ENCODE assay signal across 1 cellular context in the genomic region with DNA sequence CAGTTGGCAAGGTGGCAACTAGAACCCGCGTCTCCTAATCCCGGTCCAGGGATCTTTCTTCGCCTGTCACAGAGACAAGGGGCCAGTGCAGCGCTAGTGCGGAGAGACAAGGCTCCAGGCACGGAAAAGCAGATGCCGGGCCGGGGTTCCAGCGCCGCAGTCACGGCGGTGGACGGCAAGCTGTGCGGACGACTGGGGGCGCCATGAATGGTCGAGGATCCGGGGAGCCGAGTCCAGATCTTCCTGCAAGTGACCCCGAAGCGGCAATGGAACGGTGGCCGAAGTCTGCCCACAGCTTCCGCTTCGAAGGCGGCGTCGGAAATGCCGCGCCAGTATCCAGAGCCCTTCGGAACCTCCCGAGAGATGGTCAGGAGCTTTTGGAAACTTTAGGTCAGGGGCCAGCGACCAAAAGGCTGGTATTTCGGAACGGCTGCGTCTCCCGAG.
TF ChIP-seq lines count a peak whose summit lies in the region.

No MANE protein-coding gene starts in this region.

TF ChIP-seq in HEK293, 187 proteins besides CTCF, POLR2A, EP300 and RAD21 (continued from another document and continues in another):
- TF ChIP-seq, protein P1, sequence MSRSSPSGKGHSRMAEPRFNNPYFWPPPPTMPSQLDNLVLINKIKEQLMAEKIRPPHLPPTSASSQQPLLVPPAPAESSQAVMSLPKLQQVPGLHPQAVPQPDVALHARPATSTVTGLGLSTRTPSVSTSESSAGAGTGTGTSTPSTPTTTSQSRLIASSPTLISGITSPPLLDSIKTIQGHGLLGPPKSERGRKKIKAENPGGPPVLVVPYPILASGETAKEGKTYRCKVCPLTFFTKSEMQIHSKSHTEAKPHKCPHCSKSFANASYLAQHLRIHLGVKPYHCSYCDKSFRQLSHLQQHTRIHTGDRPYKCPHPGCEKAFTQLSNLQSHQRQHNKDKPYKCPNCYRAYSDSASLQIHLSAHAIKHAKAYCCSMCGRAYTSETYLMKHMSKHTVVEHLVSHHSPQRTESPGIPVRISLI (tag by site-specific recombination; IDR thresholded peaks at IDR 0.05), result no peak
- TF ChIP-seq YY1 (tag by site-specific recombination; IDR thresholded peaks at IDR 0.05), result no peak
- TF ChIP-seq ZNF514 (tag by site-specific recombination; IDR thresholded peaks at IDR 0.05), result no peak
- no peak for TF ChIP-seq SP2 (tag by site-specific recombination; IDR thresholded peaks at IDR 0.05)
- TF ChIP-seq MEIS1 (CRISPR knock-in tag; IDR thresholded peaks at IDR 0.05; ENCODE audit: borderline replicate concordance), result no peak
- no peak for TF ChIP-seq HOXA7 (CRISPR knock-in tag; IDR thresholded peaks at IDR 0.05; ENCODE audit: borderline replicate concordance)
- peak; percentile 18; the same call in 1 of the 2 replicates for TF ChIP-seq ZNF501 (tag by site-specific recombination; IDR thresholded peaks at IDR 0.05)
- peak; percentile 65; the same call in 1 of the 2 replicates for TF ChIP-seq ZNF660 (tag by site-specific recombination; IDR thresholded peaks at IDR 0.05)
- TF ChIP-seq, protein P2, sequence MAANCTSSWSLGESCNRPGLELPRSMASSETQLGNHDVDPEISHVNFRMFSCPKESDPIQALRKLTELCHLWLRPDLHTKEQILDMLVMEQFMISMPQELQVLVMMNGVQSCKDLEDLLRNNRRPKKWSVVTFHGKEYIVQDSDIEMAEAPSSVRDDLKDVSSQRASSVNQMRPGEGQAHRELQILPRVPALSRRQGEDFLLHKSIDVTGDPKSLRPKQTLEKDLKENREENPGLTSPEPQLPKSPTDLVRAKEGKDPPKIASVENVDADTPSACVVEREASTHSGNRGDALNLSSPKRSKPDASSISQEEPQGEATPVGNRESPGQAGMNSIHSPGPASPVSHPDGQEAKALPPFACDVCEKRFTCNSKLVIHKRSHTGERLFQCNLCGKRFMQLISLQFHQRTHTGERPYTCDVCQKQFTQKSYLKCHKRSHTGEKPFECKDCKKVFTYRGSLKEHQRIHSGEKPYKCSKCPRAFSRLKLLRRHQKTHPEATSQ (tag by site-specific recombination; IDR thresholded peaks at IDR 0.05), result no peak
- peak; percentile 25 for TF ChIP-seq ZIC2 (tag by site-specific recombination; IDR thresholded peaks at IDR 0.05)
- TF ChIP-seq ZBTB20 (tag by site-specific recombination; IDR thresholded peaks at IDR 0.05), result peak; percentile 83
- TF ChIP-seq ZNF76 (tag by site-specific recombination; IDR thresholded peaks at IDR 0.05; ENCODE audit: borderline replicate concordance, low read depth), result 0 out of 2 replicates have a peak, but pooled peaks have one; percentile 12
- no peak for TF ChIP-seq ZNF114 (tag by site-specific recombination; IDR thresholded peaks at IDR 0.05)
- TF ChIP-seq ZNF791 (tag by site-specific recombination; IDR thresholded peaks at IDR 0.05), result no peak
- no peak for TF ChIP-seq EGR2 (tag by site-specific recombination; IDR thresholded peaks at IDR 0.05; ENCODE audit: low read depth)
- TF ChIP-seq ZNF768 (tag by site-specific recombination; IDR thresholded peaks at IDR 0.05), result no peak
- TF ChIP-seq KLF7 (tag by site-specific recombination; IDR thresholded peaks at IDR 0.05; ENCODE audit: borderline replicate concordance), result no peak
- no peak for TF ChIP-seq ZSCAN18 (tag by site-specific recombination; IDR thresholded peaks at IDR 0.05)
- no peak for TF ChIP-seq ZNF426 (tag by site-specific recombination; IDR thresholded peaks at IDR 0.05)
- TF ChIP-seq, protein P3, sequence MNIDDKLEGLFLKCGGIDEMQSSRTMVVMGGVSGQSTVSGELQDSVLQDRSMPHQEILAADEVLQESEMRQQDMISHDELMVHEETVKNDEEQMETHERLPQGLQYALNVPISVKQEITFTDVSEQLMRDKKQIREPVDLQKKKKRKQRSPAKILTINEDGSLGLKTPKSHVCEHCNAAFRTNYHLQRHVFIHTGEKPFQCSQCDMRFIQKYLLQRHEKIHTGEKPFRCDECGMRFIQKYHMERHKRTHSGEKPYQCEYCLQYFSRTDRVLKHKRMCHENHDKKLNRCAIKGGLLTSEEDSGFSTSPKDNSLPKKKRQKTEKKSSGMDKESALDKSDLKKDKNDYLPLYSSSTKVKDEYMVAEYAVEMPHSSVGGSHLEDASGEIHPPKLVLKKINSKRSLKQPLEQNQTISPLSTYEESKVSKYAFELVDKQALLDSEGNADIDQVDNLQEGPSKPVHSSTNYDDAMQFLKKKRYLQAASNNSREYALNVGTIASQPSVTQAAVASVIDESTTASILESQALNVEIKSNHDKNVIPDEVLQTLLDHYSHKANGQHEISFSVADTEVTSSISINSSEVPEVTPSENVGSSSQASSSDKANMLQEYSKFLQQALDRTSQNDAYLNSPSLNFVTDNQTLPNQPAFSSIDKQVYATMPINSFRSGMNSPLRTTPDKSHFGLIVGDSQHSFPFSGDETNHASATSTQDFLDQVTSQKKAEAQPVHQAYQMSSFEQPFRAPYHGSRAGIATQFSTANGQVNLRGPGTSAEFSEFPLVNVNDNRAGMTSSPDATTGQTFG (tag by site-specific recombination; IDR thresholded peaks at IDR 0.05; ENCODE audit: borderline replicate concordance), result no peak
- peak; percentile 93 for TF ChIP-seq ZBTB48 (tag by site-specific recombination; IDR thresholded peaks at IDR 0.05)
- peak; percentile 28; the same call in 1 of the 2 replicates for TF ChIP-seq ZBTB17 (tag by site-specific recombination; IDR thresholded peaks at IDR 0.05)
- TF ChIP-seq ZNF623 (tag by site-specific recombination; IDR thresholded peaks at IDR 0.05), result no peak
- TF ChIP-seq IKZF3 (tag by site-specific recombination; IDR thresholded peaks at IDR 0.05), result 0 out of 2 replicates have a peak, but pooled peaks have one; percentile 38
- no peak for TF ChIP-seq ZNF366 (tag by site-specific recombination; conservative IDR thresholded peaks at IDR 0.05)
- no peak for TF ChIP-seq ZNF449 (tag by site-specific recombination; IDR thresholded peaks at IDR 0.05)
- TF ChIP-seq ZNF785 (tag by site-specific recombination; IDR thresholded peaks at IDR 0.05), result no peak
- 0 out of 2 replicates have a peak, but pooled peaks have one; percentile 20 for TF ChIP-seq BCL11A (tag by site-specific recombination; IDR thresholded peaks at IDR 0.05; ENCODE audit: low read depth)
- no peak for TF ChIP-seq ZNF132 (tag by site-specific recombination; IDR thresholded peaks at IDR 0.05; ENCODE audit: borderline replicate concordance)
- TF ChIP-seq ZNF214 (tag by site-specific recombination; IDR thresholded peaks at IDR 0.05; ENCODE audit: borderline replicate concordance), result no peak
- no peak for TF ChIP-seq WT1 (tag by site-specific recombination; IDR thresholded peaks at IDR 0.05)
- no peak for TF ChIP-seq ZNF792 (tag by site-specific recombination; IDR thresholded peaks at IDR 0.05)
- TF ChIP-seq ZNF112 (tag by site-specific recombination; IDR thresholded peaks at IDR 0.05), result no peak
- TF ChIP-seq, protein P4, sequence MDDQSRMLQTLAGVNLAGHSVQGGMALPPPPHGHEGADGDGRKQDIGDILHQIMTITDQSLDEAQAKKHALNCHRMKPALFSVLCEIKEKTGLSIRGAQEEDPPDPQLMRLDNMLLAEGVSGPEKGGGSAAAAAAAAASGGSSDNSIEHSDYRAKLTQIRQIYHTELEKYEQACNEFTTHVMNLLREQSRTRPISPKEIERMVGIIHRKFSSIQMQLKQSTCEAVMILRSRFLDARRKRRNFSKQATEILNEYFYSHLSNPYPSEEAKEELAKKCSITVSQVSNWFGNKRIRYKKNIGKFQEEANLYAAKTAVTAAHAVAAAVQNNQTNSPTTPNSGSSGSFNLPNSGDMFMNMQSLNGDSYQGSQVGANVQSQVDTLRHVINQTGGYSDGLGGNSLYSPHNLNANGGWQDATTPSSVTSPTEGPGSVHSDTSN (CRISPR knock-in tag; IDR thresholded peaks at IDR 0.05), result no peak
- no peak for TF ChIP-seq ZNF560 (tag by site-specific recombination; IDR thresholded peaks at IDR 0.05; ENCODE audit: borderline replicate concordance)
- TF ChIP-seq ZNF473 (tag by site-specific recombination; IDR thresholded peaks at IDR 0.05), result no peak
- TF ChIP-seq, protein P5, sequence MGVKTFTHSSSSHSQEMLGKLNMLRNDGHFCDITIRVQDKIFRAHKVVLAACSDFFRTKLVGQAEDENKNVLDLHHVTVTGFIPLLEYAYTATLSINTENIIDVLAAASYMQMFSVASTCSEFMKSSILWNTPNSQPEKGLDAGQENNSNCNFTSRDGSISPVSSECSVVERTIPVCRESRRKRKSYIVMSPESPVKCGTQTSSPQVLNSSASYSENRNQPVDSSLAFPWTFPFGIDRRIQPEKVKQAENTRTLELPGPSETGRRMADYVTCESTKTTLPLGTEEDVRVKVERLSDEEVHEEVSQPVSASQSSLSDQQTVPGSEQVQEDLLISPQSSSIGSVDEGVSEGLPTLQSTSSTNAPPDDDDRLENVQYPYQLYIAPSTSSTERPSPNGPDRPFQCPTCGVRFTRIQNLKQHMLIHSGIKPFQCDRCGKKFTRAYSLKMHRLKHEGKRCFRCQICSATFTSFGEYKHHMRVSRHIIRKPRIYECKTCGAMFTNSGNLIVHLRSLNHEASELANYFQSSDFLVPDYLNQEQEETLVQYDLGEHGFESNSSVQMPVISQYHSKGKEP (tag by site-specific recombination; IDR thresholded peaks at IDR 0.05), result no peak
- TF ChIP-seq ZBTB1 (tag by site-specific recombination; IDR thresholded peaks at IDR 0.05), result no peak
- no peak for TF ChIP-seq ZBTB8A (tag by site-specific recombination; IDR thresholded peaks at IDR 0.05)
- no peak for TF ChIP-seq ZNF610 (tag by site-specific recombination; IDR thresholded peaks at IDR 0.05; ENCODE audit: borderline replicate concordance)
- TF ChIP-seq ELK4 (IDR thresholded peaks at IDR 0.05; ENCODE audit: borderline replicate concordance, low read depth, low read length), result no peak
- TF ChIP-seq, protein P6, sequence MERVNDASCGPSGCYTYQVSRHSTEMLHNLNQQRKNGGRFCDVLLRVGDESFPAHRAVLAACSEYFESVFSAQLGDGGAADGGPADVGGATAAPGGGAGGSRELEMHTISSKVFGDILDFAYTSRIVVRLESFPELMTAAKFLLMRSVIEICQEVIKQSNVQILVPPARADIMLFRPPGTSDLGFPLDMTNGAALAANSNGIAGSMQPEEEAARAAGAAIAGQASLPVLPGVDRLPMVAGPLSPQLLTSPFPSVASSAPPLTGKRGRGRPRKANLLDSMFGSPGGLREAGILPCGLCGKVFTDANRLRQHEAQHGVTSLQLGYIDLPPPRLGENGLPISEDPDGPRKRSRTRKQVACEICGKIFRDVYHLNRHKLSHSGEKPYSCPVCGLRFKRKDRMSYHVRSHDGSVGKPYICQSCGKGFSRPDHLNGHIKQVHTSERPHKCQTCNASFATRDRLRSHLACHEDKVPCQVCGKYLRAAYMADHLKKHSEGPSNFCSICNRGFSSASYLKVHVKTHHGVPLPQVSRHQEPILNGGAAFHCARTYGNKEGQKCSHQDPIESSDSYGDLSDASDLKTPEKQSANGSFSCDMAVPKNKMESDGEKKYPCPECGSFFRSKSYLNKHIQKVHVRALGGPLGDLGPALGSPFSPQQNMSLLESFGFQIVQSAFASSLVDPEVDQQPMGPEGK (tag by site-specific recombination; IDR thresholded peaks at IDR 0.05), result no peak
- TF ChIP-seq, protein P7, sequence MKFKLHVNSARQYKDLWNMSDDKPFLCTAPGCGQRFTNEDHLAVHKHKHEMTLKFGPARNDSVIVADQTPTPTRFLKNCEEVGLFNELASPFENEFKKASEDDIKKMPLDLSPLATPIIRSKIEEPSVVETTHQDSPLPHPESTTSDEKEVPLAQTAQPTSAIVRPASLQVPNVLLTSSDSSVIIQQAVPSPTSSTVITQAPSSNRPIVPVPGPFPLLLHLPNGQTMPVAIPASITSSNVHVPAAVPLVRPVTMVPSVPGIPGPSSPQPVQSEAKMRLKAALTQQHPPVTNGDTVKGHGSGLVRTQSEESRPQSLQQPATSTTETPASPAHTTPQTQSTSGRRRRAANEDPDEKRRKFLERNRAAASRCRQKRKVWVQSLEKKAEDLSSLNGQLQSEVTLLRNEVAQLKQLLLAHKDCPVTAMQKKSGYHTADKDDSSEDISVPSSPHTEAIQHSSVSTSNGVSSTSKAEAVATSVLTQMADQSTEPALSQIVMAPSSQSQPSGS (tag by site-specific recombination; IDR thresholded peaks at IDR 0.05; ENCODE audit: low read depth), result no peak
- no peak for TF ChIP-seq ZNF202 (tag by site-specific recombination; IDR thresholded peaks at IDR 0.05; ENCODE audit: borderline replicate concordance)
- TF ChIP-seq ZNF561 (tag by site-specific recombination; IDR thresholded peaks at IDR 0.05; ENCODE audit: borderline replicate concordance), result no peak
- no peak for TF ChIP-seq ZNF2 (tag by site-specific recombination; IDR thresholded peaks at IDR 0.05)
- TF ChIP-seq GLIS1 (tag by site-specific recombination; IDR thresholded peaks at IDR 0.05), result no peak
- no peak; the same call in 1 of the 2 replicates for TF ChIP-seq ZBTB7A (tag by site-specific recombination; IDR thresholded peaks at IDR 0.05; ENCODE audit: low read depth)
- TF ChIP-seq ZNF404 (tag by site-specific recombination; IDR thresholded peaks at IDR 0.05), result no peak
- no peak for TF ChIP-seq ZNF146 (tag by site-specific recombination; IDR thresholded peaks at IDR 0.05)
- no peak for TF ChIP-seq KLF16 (tag by site-specific recombination; IDR thresholded peaks at IDR 0.05)
- TF ChIP-seq ZNF626 (tag by site-specific recombination; IDR thresholded peaks at IDR 0.05), result no peak
